Comparison of ENCODE assay signal across 10 cellular contexts in the genomic region with DNA sequence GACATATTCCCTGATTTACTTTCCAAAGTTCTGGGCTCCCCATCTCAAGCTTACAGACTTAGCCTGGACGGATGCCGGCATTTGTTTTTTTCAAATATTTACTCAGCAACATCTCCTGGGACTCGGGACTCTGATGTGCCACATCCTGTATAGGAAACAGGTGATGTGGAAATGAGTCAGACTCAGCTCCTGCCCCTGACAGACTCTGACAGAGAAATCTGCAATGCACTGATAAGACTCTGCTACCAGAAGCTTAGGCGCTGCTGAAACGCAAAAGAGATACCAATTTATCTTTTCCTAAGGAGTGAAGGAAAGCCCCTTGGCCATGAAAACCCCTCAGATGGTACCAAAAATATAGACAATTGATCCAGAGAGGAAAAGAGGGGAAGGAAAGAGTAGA. TPM values are rescaled to one million over a fixed set of nuclear protein-coding genes. Genes with fewer than 3 reads are reported as not detected.
DNase-seq lines count a peak whose midpoint lies in the region; ATAC-seq, FAIRE-seq and TF ChIP-seq lines count a peak whose summit lies in the region.
"Had no signal": no experiment of that assay in that cellular context is flagged by ENCODE, and none has a peak within 500 bp of the region (broad histone marks: within the 10 kb centered on the region; RNA-seq: fewer than 3 reads in every experiment).

No MANE protein-coding gene starts in this region.

- H3K9me3 Mint-ChIP-seq in mesothelial cell of epicardium: peaks cover 67% of the 10 kb centered on the region

- peaks cover 9% of the 10 kb centered on the region for H3K36me3 Mint-ChIP-seq in mesothelial cell of epicardium

- H3K36me3 ChIP-seq in BLaER1 (no peaks in the 10 kb centered on the region), breast epithelium (no peaks in the 10 kb centered on the region)

- H3K4me3 ChIP-seq in BLaER1 (no peak overlapping the region), breast epithelium (no peak overlapping the region)

- no peaks in the 10 kb centered on the region for H3K27me3 Mint-ChIP-seq in mesothelial cell of epicardium (ENCODE audit: low read depth)

- H3K27me3 ChIP-seq in BLaER1 (no peaks in the 10 kb centered on the region), breast epithelium (peaks cover 0 to 37% of the 10 kb centered on the region in 2 donors)

- peak; percentile 48 for ATAC-seq in GM18498 (IDR thresholded peaks at IDR 0.05; ENCODE audit: unreplicated experiment)
- peak; percentile 63 for ATAC-seq in HG03520 (IDR thresholded peaks at IDR 0.05; ENCODE audit: unreplicated experiment)
- no peak for ATAC-seq in GM21528 (IDR thresholded peaks at IDR 0.05; ENCODE audit: low FRiP score, unreplicated experiment)

- peak overlapping the region; percentile 54; the same call in 1 of the 2 replicates for H3K27ac ChIP-seq in BLaER1
- H3K27ac ChIP-seq in breast epithelium: no peak overlapping the region

- H4K20me1 ChIP-seq in BLaER1: no peaks in the 10 kb centered on the region

- H3K27ac Mint-ChIP-seq in mesothelial cell of epicardium: no peak overlapping the region

- TF ChIP-seq POLR2A in breast epithelium (IDR thresholded peaks at IDR 0.05): no peak

- H3K4me1 Mint-ChIP-seq in mesothelial cell of epicardium: no peaks in the 10 kb centered on the region

- FAIRE-seq in HTR-8/SVneo (lab: Jason Lieb, UNC): no peak

- no peak overlapping the region for H3K4me3 Mint-ChIP-seq in mesothelial cell of epicardium

- H3K4me2 ChIP-seq in BLaER1: peak overlapping the region; percentile 73

- no peak overlapping the region for H3K9ac ChIP-seq in BLaER1

- DNase-seq in activated T-cell treated with anti-CD3 and anti-CD28 coated beads, Interleukin-2, amount 50 U/mL, for 48 hours: peak; percentile 34 to 42
- no peak for DNase-seq in mesothelial cell of epicardium (ENCODE audit: low spot score in 2 of 2, unreplicated experiment in 2 of 2)
- no peak for DNase-seq in breast epithelium (ENCODE audit: low spot score in 2 of 2)
- no peak for DNase-seq in HTR-8/SVneo (ENCODE audit: insufficient read length, low spot score)
- DNase-seq: activated CD8-positive, alpha-beta memory T cell treated with anti-CD3 and anti-CD28 coated beads, Interleukin-2, amount 50 U/mL, for 4 hours had no signal

- peaks cover 65% of the 10 kb centered on the region for H3K4me1 ChIP-seq in BLaER1
- no peaks in the 10 kb centered on the region for H3K4me1 ChIP-seq in breast epithelium

- TF ChIP-seq CTCF in mesothelial cell of epicardium (IDR thresholded peaks at IDR 0.05; ENCODE audit: unreplicated experiment): no peak
- no peak for TF ChIP-seq CTCF in breast epithelium (IDR thresholded peaks at IDR 0.05)

- H3K9me3 ChIP-seq in BLaER1 (no peaks in the 10 kb centered on the region), breast epithelium (no peaks in the 10 kb centered on the region)

- intact Hi-C loops in breast epithelium (cut with DNase I; ENCODE audit: low total_unique reads): loop anchor here (5.0 kb wide), 1 partner anchor 863 kb away; a partner anchor contains a TSS

RNA-seq across cellular contexts. Expression of a gene that starts 16.2 kb away (rescaled TPM):
- not detected in 3 replicates for total RNA-seq in mesothelial cell of epicardium
- total RNA-seq in breast epithelium: not detected
- total RNA-seq: fibroblast of lung had no signal

RNA-seq across cellular contexts. Expression of a gene that starts 45.7 kb away (rescaled TPM):
- total RNA-seq in mesothelial cell of epicardium: 114 to 126 TPM (median 115 TPM) in 3 replicates
- 10 to 100 TPM in 2 of 3 donors, 1 to 10 TPM in 1; 8.8 to 40.6 (median 17.4) TPM for total RNA-seq in breast epithelium

RNA-seq across cellular contexts. Expression of a gene that starts 54.7 kb away (rescaled TPM):
- total RNA-seq in mesothelial cell of epicardium (not detected in 3 replicates), breast epithelium (1 to 10 TPM in 2 of 3 donors, under 1 TPM in 1; 0.66 to 6.9 (median 4.2) TPM)
- total RNA-seq: fibroblast of lung had no signal

RNA-seq across cellular contexts. Expression of a gene that starts 55.3 kb away (rescaled TPM):
- total RNA-seq in mesothelial cell of epicardium: 5.5 to 6.8 TPM (median 5.8 TPM) in 3 replicates
- 1 to 10 TPM; 4.5 to 8.2 (median 4.8) TPM for total RNA-seq in breast epithelium

Comparison
In these comparisons a context has a peak if more than half of its experiments do, and no peak if none do; other contexts are left out.
1. DNase-seq: peak in activated T-cell treated with anti-CD3 and anti-CD28 coated beads, Interleukin-2, amount 50 U/mL, for 48 hours (2 of 2); none in mesothelial cell of epicardium (0 of 2), breast epithelium (0 of 2) and HTR-8/SVneo (single experiment).